23 cellular contexts compared by ENCODE assay signal in the genomic region with DNA sequence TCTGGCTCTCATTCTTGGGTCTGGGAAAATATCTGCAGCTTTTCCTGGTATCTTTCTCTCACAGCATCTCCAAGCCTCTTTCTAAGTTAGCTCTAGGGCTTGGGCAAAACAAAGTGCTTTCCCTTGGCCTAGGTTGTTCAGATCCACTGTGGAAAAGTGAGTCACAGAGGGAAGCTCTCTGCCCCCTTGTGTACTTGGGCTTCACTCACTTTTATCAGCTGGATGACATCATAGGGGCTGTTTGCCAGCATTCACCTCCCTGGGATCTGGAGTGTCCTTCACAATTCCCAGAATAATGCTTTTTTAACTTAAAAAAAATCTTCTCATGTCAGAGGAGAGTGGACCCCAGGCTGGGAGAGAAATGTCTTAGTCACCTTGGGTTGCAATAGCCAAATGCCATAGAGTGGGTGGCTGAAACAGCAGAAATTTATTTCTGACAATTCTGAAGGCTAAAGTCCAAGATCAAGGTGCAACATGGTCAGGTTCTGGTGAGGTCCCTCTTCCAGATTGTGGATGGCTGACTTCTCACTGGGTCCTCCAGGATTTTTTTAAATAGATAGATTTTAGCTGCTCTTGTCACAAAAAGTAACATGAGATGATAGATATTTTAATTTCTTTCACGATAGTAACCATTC.
DNase-seq lines count a peak whose midpoint lies in the region; ATAC-seq and TF ChIP-seq lines count a peak whose summit lies in the region.
"Had no signal": no experiment of that assay in that cellular context is flagged by ENCODE, and none has a peak within 500 bp of the region (broad histone marks: within the 10 kb centered on the region; RNA-seq: fewer than 3 reads in every experiment).

No MANE protein-coding gene starts in this region.

- no peak for TF ChIP-seq POLR2A in breast epithelium (IDR thresholded peaks at IDR 0.05)

- TF ChIP-seq CTCF in MCF 10A (IDR thresholded peaks at IDR 0.05; ENCODE audit: unreplicated experiment) (no peak), breast epithelium (IDR thresholded peaks at IDR 0.05) (no peak), GM10248 (IDR thresholded peaks at IDR 0.05; ENCODE audit: control extremely low read depth, extremely low read depth, low read depth, missing control alignments) (no peak)

- H3K36me3 Mint-ChIP-seq in MCF 10A (ENCODE audit: insufficient read depth, unreplicated experiment) = no peaks in the 10 kb centered on the region
- H3K36me3 Mint-ChIP-seq in stimulated activated effector memory CD8-positive, alpha-beta T cell treated with anti-CD3 and anti-CD28 coated beads, Interleukin-12 subunit alpha, Interleukin-12 subunit beta, amount 100 ng/mL, for 72 hours = no peaks in the 10 kb centered on the region

- H3K9me3 ChIP-seq in breast epithelium = no peaks in the 10 kb centered on the region
- H3K9me3 ChIP-seq: BLaER1, Caco-2 had no signal

- H3K4me1 ChIP-seq in breast epithelium = no peaks in the 10 kb centered on the region
- H3K4me1 ChIP-seq: BLaER1, Caco-2 had no signal

- H3K27ac Mint-ChIP-seq in MCF 10A (ENCODE audit: low read depth, unreplicated experiment) = no peak overlapping the region
- H3K27ac Mint-ChIP-seq in stimulated activated effector memory CD8-positive, alpha-beta T cell treated with anti-CD3 and anti-CD28 coated beads, Interleukin-12 subunit alpha, Interleukin-12 subunit beta, amount 100 ng/mL, for 72 hours = no peak overlapping the region
- H3K27ac Mint-ChIP-seq: activated CD8-positive, alpha-beta T cell treated with anti-CD3 and anti-CD28 coated beads for 36 hours; activated naive CD8-positive, alpha-beta T cell treated with anti-CD3 and anti-CD28 coated beads, Interleukin-2, amount 50 U/mL, for 24 hours; nephron progenitor cell had no signal

- H3K27ac ChIP-seq in breast epithelium = no peak overlapping the region
- H3K27ac ChIP-seq: BLaER1, coronary artery, PC-9 had no signal

- H3K9me3 Mint-ChIP-seq in MCF 10A (ENCODE audit: unreplicated experiment) = peaks cover 7% of the 10 kb centered on the region
- H3K9me3 Mint-ChIP-seq in stimulated activated effector memory CD8-positive, alpha-beta T cell treated with anti-CD3 and anti-CD28 coated beads, Interleukin-12 subunit alpha, Interleukin-12 subunit beta, amount 100 ng/mL, for 72 hours = no peaks in the 10 kb centered on the region
- H3K9me3 Mint-ChIP-seq: activated CD8-positive, alpha-beta T cell treated with anti-CD3 and anti-CD28 coated beads for 36 hours had no signal

- no peak overlapping the region for H3K4me3 Mint-ChIP-seq in MCF 10A (ENCODE audit: unreplicated experiment)
- no peak overlapping the region for H3K4me3 Mint-ChIP-seq in stimulated activated effector memory CD8-positive, alpha-beta T cell treated with anti-CD3 and anti-CD28 coated beads, Interleukin-12 subunit alpha, Interleukin-12 subunit beta, amount 100 ng/mL, for 72 hours
- H3K4me3 Mint-ChIP-seq: activated CD8-positive, alpha-beta T cell treated with anti-CD3 and anti-CD28 coated beads for 36 hours; activated naive CD8-positive, alpha-beta T cell treated with anti-CD3 and anti-CD28 coated beads, Interleukin-2, amount 50 U/mL, for 24 hours; nephron progenitor cell had no signal

- no peaks in the 10 kb centered on the region for H3K27me3 ChIP-seq in breast epithelium

- no peak for ATAC-seq in HG02973 (IDR thresholded peaks at IDR 0.05; ENCODE audit: unreplicated experiment)
- no peak for ATAC-seq in stimulated activated effector memory CD8-positive, alpha-beta T cell treated with anti-CD3 and anti-CD28 coated beads, Interleukin-12 subunit alpha, Interleukin-12 subunit beta, amount 100 ng/mL, for 72 hours
- ATAC-seq: activated CD8-positive, alpha-beta T cell treated with anti-CD3 and anti-CD28 coated beads for 36 hours; activated naive CD8-positive, alpha-beta T cell treated with anti-CD3 and anti-CD28 coated beads, Interleukin-2, amount 50 U/mL, for 24 hours; left colon had no signal

- H3K4me3 ChIP-seq in breast epithelium = no peak overlapping the region
- H3K4me3 ChIP-seq: BLaER1, coronary artery, PC-9 had no signal

- H3K4me1 Mint-ChIP-seq in MCF 10A (ENCODE audit: insufficient read depth, unreplicated experiment) = peaks cover 7% of the 10 kb centered on the region
- no peaks in the 10 kb centered on the region for H3K4me1 Mint-ChIP-seq in stimulated activated effector memory CD8-positive, alpha-beta T cell treated with anti-CD3 and anti-CD28 coated beads, Interleukin-12 subunit alpha, Interleukin-12 subunit beta, amount 100 ng/mL, for 72 hours
- H3K4me1 Mint-ChIP-seq: nephron progenitor cell had no signal

- peak; percentile 23 for DNase-seq in MCF 10A (ENCODE audit: unreplicated experiment)
- no peak for DNase-seq in breast epithelium (ENCODE audit: low spot score in 2 of 2)
- peak; percentile 80 for DNase-seq in amniotic epithelial cell (ENCODE audit: low read depth)
- DNase-seq in islet precursor cell = peak; percentile 54
- no peak for DNase-seq in stimulated activated effector memory CD8-positive, alpha-beta T cell treated with anti-CD3 and anti-CD28 coated beads, Interleukin-12 subunit alpha, Interleukin-12 subunit beta, amount 100 ng/mL, for 72 hours (ENCODE audit: low spot score in 2 of 2)
- no peak for DNase-seq in GM10248 (ENCODE audit: extremely low spot score)
- no peak for DNase-seq in middle frontal gyrus (ENCODE audit: extremely low spot score, low spot score)
- DNase-seq: ACHN; activated CD8-positive, alpha-beta T cell treated with anti-CD3 and anti-CD28 coated beads for 36 hours; activated gamma-delta T cell; activated naive CD8-positive, alpha-beta T cell treated with anti-CD3 and anti-CD28 coated beads, Interleukin-2, amount 50 U/mL, for 24 hours; activated T-cell treated with anti-CD3 and anti-CD28 coated beads for 4 hours; Caco-2; EL; Karpas-422; left colon; NCI-H1105; NCI-H2171 treated with DMSO at 0.1 percent for 48 hours; nephron progenitor cell; PC-9 had no signal

- H3K36me3 ChIP-seq in breast epithelium = no peaks in the 10 kb centered on the region
- H3K36me3 ChIP-seq: BLaER1 had no signal

- CTCF ChIA-PET in MCF 10A (lab: Yijun Ruan, JAX) (interaction anchor here (0.7 to 1.1 kb wide), 2 partner anchors 25 to 610 kb away, joined by 3 to 5 read pairs; no protein-coding TSS in a partner anchor), GM10248 (lab: Yijun Ruan, JAX) (no interaction called here)

- BruUV-seq in MCF 10A (replicated peaks; lab: Mats Ljungman, UMichigan) = no TSS peak

- POLR2A ChIA-PET in MCF 10A (lab: Yijun Ruan, JAX) (no interaction called here), GM10248 (lab: Yijun Ruan, JAX) (no interaction called here)

- intact Hi-C loops in MCF 10A (cut with micrococcal nuclease) = no loop called here
- intact Hi-C loops in breast epithelium (cut with DNase I; ENCODE audit: low total_unique reads) = no loop called here

- no peaks in the 10 kb centered on the region for H3K27me3 Mint-ChIP-seq in MCF 10A (ENCODE audit: insufficient read depth, unreplicated experiment)
- H3K27me3 Mint-ChIP-seq: activated CD8-positive, alpha-beta T cell treated with anti-CD3 and anti-CD28 coated beads for 36 hours; activated naive CD8-positive, alpha-beta T cell treated with anti-CD3 and anti-CD28 coated beads, Interleukin-2, amount 50 U/mL, for 24 hours had no signal

Comparison
In these comparisons a context has a peak if more than half of its experiments do, and no peak if none do; other contexts are left out.
1. DNase-seq: peak in MCF 10A (single experiment), amniotic epithelial cell (single experiment) and islet precursor cell (single experiment); none in breast epithelium (0 of 2), stimulated activated effector memory CD8-positive, alpha-beta T cell treated with anti-CD3 and anti-CD28 coated beads, Interleukin-12 subunit alpha, Interleukin-12 subunit beta, amount 100 ng/mL, for 72 hours (0 of 2), GM10248 (single experiment) and middle frontal gyrus (single experiment).